In the genomic region with DNA sequence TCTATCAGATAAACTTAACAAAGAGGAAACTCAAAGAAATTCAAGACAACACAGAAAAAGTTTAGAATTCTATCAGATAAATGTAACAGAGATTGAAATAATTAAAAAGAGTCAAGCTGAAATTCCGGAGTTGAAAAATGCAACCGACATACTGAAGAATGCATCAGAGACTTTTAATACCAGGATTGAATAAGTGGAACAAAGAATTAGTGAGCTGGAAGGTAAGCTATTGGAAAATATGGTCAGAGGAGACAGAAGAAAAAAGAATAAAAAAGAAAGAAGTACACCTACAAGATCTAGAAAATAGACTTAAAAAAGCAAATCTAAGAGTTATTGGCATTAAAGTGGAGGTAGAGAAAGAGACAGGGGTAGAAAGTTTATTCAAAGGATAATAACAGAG, we compare ENCODE assay signal across 15 cellular contexts.
DNase-seq lines count a peak whose midpoint lies in the region; ATAC-seq and TF ChIP-seq lines count a peak whose summit lies in the region.
"Had no signal": no experiment of that assay in that cellular context is flagged by ENCODE, and none has a peak within 500 bp of the region (broad histone marks: within the 10 kb centered on the region; RNA-seq: fewer than 3 reads in every experiment).

No MANE protein-coding gene starts in this region.

- H3K4me3 ChIP-seq in RWPE2 (ENCODE audit: severe bottlenecking) (no peak overlapping the region), hepatocyte (no peak overlapping the region)
- H3K4me3 ChIP-seq: A549, HAP-1 had no signal

- TF ChIP-seq CTCF in RWPE2 (IDR thresholded peaks at IDR 0.05; ENCODE audit: poor library complexity, severe bottlenecking) (no peak), hepatocyte (IDR thresholded peaks at IDR 0.05; ENCODE audit: poor library complexity) (no peak)

- no peaks in the 10 kb centered on the region for H3K9me2 ChIP-seq in hepatocyte (replicated peaks; ENCODE audit: insufficient read depth)

- H3K36me3 ChIP-seq in RWPE2 (ENCODE audit: low read depth) (no peaks in the 10 kb centered on the region; the same call in 1 of the 2 replicates), hepatocyte (replicated peaks; ENCODE audit: insufficient read depth, low read depth) (no peaks in the 10 kb centered on the region)
- H3K36me3 ChIP-seq: BE2C, HAP-1 had no signal

- WGBS in hepatocyte (ENCODE audit: low lambda C conversion rate, missing lambda C conversion rate) = 97% methylated on average over 2 of the region's 2 CpGs

- DNase-seq in stimulated activated naive CD8-positive, alpha-beta T cell treated with anti-CD3 and anti-CD28 coated beads, Interleukin-15, amount 100 ng/mL, for 72 hours = no peak
- no peak for DNase-seq in RWPE2 (ENCODE audit: low spot score)
- no peak for DNase-seq in hepatocyte (ENCODE audit: low spot score)
- DNase-seq in NCI-H2196 treated with DMSO at 0.1 percent for 48 hours (lab: John Stamatoyannopoulos, UW; ENCODE audit: unreplicated experiment) = no peak
- DNase-seq: BE2C; CD4-positive, alpha-beta memory T cell; DMS153; DMS79 treated with DMSO at 0.1 percent for 48 hours; EL had no signal

- H3K27me3 Mint-ChIP-seq in stimulated activated naive CD8-positive, alpha-beta T cell treated with anti-CD3 and anti-CD28 coated beads, Interleukin-15, Interleukin-2, amounts not matched to agents 100 ng/mL and 50 ng/mL, for 24 hours = no peaks in the 10 kb centered on the region
- H3K27me3 Mint-ChIP-seq in stimulated activated naive CD8-positive, alpha-beta T cell treated with anti-CD3 and anti-CD28 coated beads, Interleukin-15, amount 100 ng/mL, for 72 hours = no peaks in the 10 kb centered on the region
- H3K27me3 Mint-ChIP-seq: CD4-positive, alpha-beta memory T cell had no signal

- H3K4me3 Mint-ChIP-seq in stimulated activated naive CD8-positive, alpha-beta T cell treated with anti-CD3 and anti-CD28 coated beads, Interleukin-15, Interleukin-2, amounts not matched to agents 100 ng/mL and 50 ng/mL, for 24 hours = no peak overlapping the region
- no peak overlapping the region for H3K4me3 Mint-ChIP-seq in stimulated activated naive CD8-positive, alpha-beta T cell treated with anti-CD3 and anti-CD28 coated beads, Interleukin-15, amount 100 ng/mL, for 72 hours
- H3K4me3 Mint-ChIP-seq: CD4-positive, alpha-beta memory T cell had no signal

- peak overlapping the region; percentile 5 for H3K27ac Mint-ChIP-seq in stimulated activated naive CD8-positive, alpha-beta T cell treated with anti-CD3 and anti-CD28 coated beads, Interleukin-15, Interleukin-2, amounts not matched to agents 100 ng/mL and 50 ng/mL, for 24 hours
- no peak overlapping the region for H3K27ac Mint-ChIP-seq in stimulated activated naive CD8-positive, alpha-beta T cell treated with anti-CD3 and anti-CD28 coated beads, Interleukin-15, amount 100 ng/mL, for 72 hours
- H3K27ac Mint-ChIP-seq: CD4-positive, alpha-beta memory T cell had no signal

- H3K9me3 Mint-ChIP-seq in stimulated activated naive CD8-positive, alpha-beta T cell treated with anti-CD3 and anti-CD28 coated beads, Interleukin-15, Interleukin-2, amounts not matched to agents 100 ng/mL and 50 ng/mL, for 24 hours = peaks cover 36% of the 10 kb centered on the region
- H3K9me3 Mint-ChIP-seq in stimulated activated naive CD8-positive, alpha-beta T cell treated with anti-CD3 and anti-CD28 coated beads, Interleukin-15, amount 100 ng/mL, for 72 hours = peaks cover 28 to 56% of the 10 kb centered on the region in 2 donors

- H3K4me1 Mint-ChIP-seq in stimulated activated naive CD8-positive, alpha-beta T cell treated with anti-CD3 and anti-CD28 coated beads, Interleukin-15, Interleukin-2, amounts not matched to agents 100 ng/mL and 50 ng/mL, for 24 hours (ENCODE audit: low read depth) = no peaks in the 10 kb centered on the region
- H3K4me1 Mint-ChIP-seq in stimulated activated naive CD8-positive, alpha-beta T cell treated with anti-CD3 and anti-CD28 coated beads, Interleukin-15, amount 100 ng/mL, for 72 hours = no peaks in the 10 kb centered on the region
- H3K4me1 Mint-ChIP-seq: CD4-positive, alpha-beta memory T cell had no signal

- peak overlapping the region; percentile 52 for H3K27ac ChIP-seq in RWPE2 (ENCODE audit: poor library complexity, severe bottlenecking)
- peak overlapping the region; percentile 27 for H3K27ac ChIP-seq in hepatocyte
- H3K27ac ChIP-seq: A549, C4-2B had no signal

- H3K4me1 ChIP-seq in RWPE2 (ENCODE audit: insufficient read depth, poor library complexity, severe bottlenecking) (peaks cover 35% of the 10 kb centered on the region), hepatocyte (ENCODE audit: insufficient read depth) (peaks cover 16% of the 10 kb centered on the region)
- H3K4me1 ChIP-seq: BE2C, HAP-1 had no signal

- H2AFZ ChIP-seq in hepatocyte = no peak overlapping the region

- H3K36me3 Mint-ChIP-seq in stimulated activated naive CD8-positive, alpha-beta T cell treated with anti-CD3 and anti-CD28 coated beads, Interleukin-15, Interleukin-2, amounts not matched to agents 100 ng/mL and 50 ng/mL, for 24 hours (ENCODE audit: low read depth) = peaks cover 5% of the 10 kb centered on the region

- no peaks in the 10 kb centered on the region for H4K20me1 ChIP-seq in hepatocyte (ENCODE audit: insufficient read depth, poor library complexity, severe bottlenecking)

- H3K27me3 ChIP-seq in RWPE2 (ENCODE audit: insufficient read depth, poor library complexity, severe bottlenecking) (no peaks in the 10 kb centered on the region), hepatocyte (no peaks in the 10 kb centered on the region)
- H3K27me3 ChIP-seq: BE2C had no signal

- H3K9me3 ChIP-seq in RWPE2 (ENCODE audit: severe bottlenecking) (no peaks in the 10 kb centered on the region), hepatocyte (ENCODE audit: low read depth) (no peaks in the 10 kb centered on the region)
- H3K9me3 ChIP-seq: A549, BE2C had no signal

- H3K79me2 ChIP-seq in hepatocyte = peaks cover 69% of the 10 kb centered on the region

- ATAC-seq in stimulated activated naive CD8-positive, alpha-beta T cell treated with anti-CD3 and anti-CD28 coated beads, Interleukin-15, amount 100 ng/mL, for 72 hours = no peak
- ATAC-seq in RWPE2 (ENCODE audit: low read depth) (no peak), GM19467 (IDR thresholded peaks at IDR 0.05; ENCODE audit: unreplicated experiment) (no peak), GM19455 (IDR thresholded peaks at IDR 0.05; ENCODE audit: unreplicated experiment) (no peak)
- ATAC-seq: A549 had no signal

- H3K4me2 ChIP-seq in hepatocyte = no peak overlapping the region
- H3K4me2 ChIP-seq: A549 had no signal
